In the genomic region with DNA sequence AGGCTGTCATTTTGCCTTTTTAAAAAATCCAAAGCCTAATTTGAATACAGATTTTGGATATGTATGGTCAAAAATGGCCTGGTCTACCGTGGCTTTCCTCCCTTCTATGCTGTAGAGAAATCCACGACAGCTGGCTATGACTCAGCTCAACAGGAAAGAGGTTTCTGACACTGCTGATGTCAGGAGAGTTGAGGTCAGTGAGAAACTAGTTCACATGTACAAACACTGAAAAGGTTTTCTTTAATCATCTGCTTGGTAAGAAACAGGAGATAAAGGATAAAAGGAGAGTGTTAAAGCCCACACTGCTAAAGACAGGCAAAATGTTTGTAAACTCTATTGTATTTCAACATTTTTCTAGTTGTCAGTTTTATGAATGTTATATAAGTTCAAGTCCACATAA, we compare ENCODE assay signal across 9 cellular contexts.
DNase-seq lines count a peak whose midpoint lies in the region; ATAC-seq and TF ChIP-seq lines count a peak whose summit lies in the region.
"Had no signal": no experiment of that assay in that cellular context is flagged by ENCODE, and none has a peak within 500 bp of the region (broad histone marks: within the 10 kb centered on the region; RNA-seq: fewer than 3 reads in every experiment).

No MANE protein-coding gene starts in this region.

- no peaks in the 10 kb centered on the region for H4K20me1 ChIP-seq in DND-41 (ENCODE audit: insufficient read depth, low read length)

- no peaks in the 10 kb centered on the region for H3K79me2 ChIP-seq in DND-41 (ENCODE audit: insufficient read depth, low read length)

- H3K4me1 ChIP-seq in DND-41 (ENCODE audit: insufficient read depth, low read length), result peaks cover 26% of the 10 kb centered on the region

- peak overlapping the region; percentile 62 for H3K27ac Mint-ChIP-seq in activated CD4-positive, alpha-beta memory T cell treated with anti-CD3 and anti-CD28 coated beads for 36 hours

- POLR2A ChIA-PET in activated CD4-positive, alpha-beta memory T cell treated with anti-CD3 and anti-CD28 coated beads for 36 hours (lab: Charles Lee), result no interaction called here

- H3K4me2 ChIP-seq in DND-41 (ENCODE audit: insufficient read depth, low read length), result no peak overlapping the region

- H3K27ac ChIP-seq in DND-41 (ENCODE audit: low read length), result no peak overlapping the region; the same call in 1 of the 2 replicates

- no peak overlapping the region for H3K9ac ChIP-seq in DND-41 (ENCODE audit: low read depth, low read length)

- CTCF ChIA-PET in activated CD4-positive, alpha-beta memory T cell treated with anti-CD3 and anti-CD28 coated beads for 36 hours (lab: Charles Lee), result interaction anchor here (1.2 kb wide), 1 partner anchor 13 kb away, joined by 3 read pairs; no protein-coding TSS in a partner anchor

- H3K27me3 Mint-ChIP-seq in activated CD4-positive, alpha-beta memory T cell treated with anti-CD3 and anti-CD28 coated beads for 36 hours, result no peaks in the 10 kb centered on the region

- peak; percentile 80 for ATAC-seq in DND-41 (ENCODE audit: insufficient read depth, low read depth)
- ATAC-seq in GM19467 (IDR thresholded peaks at IDR 0.05; ENCODE audit: unreplicated experiment), result peak; percentile 86

- H3K36me3 Mint-ChIP-seq in activated CD4-positive, alpha-beta memory T cell treated with anti-CD3 and anti-CD28 coated beads for 36 hours, result peaks cover 2% of the 10 kb centered on the region

- no peaks in the 10 kb centered on the region for H3K27me3 ChIP-seq in DND-41 (ENCODE audit: insufficient read depth, low read length, poor library complexity)

- H3K9me3 Mint-ChIP-seq in activated CD4-positive, alpha-beta memory T cell treated with anti-CD3 and anti-CD28 coated beads for 36 hours, result no peaks in the 10 kb centered on the region

- H3K36me3 ChIP-seq in DND-41 (ENCODE audit: insufficient read depth, low read length), result no peaks in the 10 kb centered on the region; the same call in 1 of the 2 replicates

- DNase-seq in DND-41 (peak; percentile 53), HK-2 (ENCODE audit: unreplicated experiment) (peak; percentile 25), fibroblast of the aortic adventitia (ENCODE audit: low read depth) (peak; percentile 80), NCI-H1092 (lab: John Stamatoyannopoulos, UW) (no peak), NCI-H526 (lab: John Stamatoyannopoulos, UW) (no peak)
- DNase-seq in activated CD4-positive, alpha-beta memory T cell treated with anti-CD3 and anti-CD28 coated beads for 36 hours, result peak; percentile 52
- DNase-seq in stimulated activated CD4-positive, alpha-beta T cell treated with anti-CD3 and anti-CD28 coated beads, Interleukin-4, amount 100 ng/mL, for 48 hours (ENCODE audit: low read depth in 2 of 2), result peak; percentile 1 to 18

- intact Hi-C loops in activated CD4-positive, alpha-beta memory T cell treated with anti-CD3 and anti-CD28 coated beads for 36 hours (cut with micrococcal nuclease), result loop anchor here (2.0 kb wide), 1 partner anchor 104 kb away; no protein-coding TSS in a partner anchor

- H3K4me3 Mint-ChIP-seq in activated CD4-positive, alpha-beta memory T cell treated with anti-CD3 and anti-CD28 coated beads for 36 hours, result no peak overlapping the region

- no peak overlapping the region for H2AFZ ChIP-seq in DND-41 (ENCODE audit: low read depth, low read length)

- peaks cover 44% of the 10 kb centered on the region for H3K4me1 Mint-ChIP-seq in activated CD4-positive, alpha-beta memory T cell treated with anti-CD3 and anti-CD28 coated beads for 36 hours (ENCODE audit: low read depth)

- H3K9me3 ChIP-seq in DND-41 (ENCODE audit: insufficient read depth, low read length, severe bottlenecking), result no peaks in the 10 kb centered on the region

- no peak overlapping the region for H3K4me3 ChIP-seq in DND-41 (ENCODE audit: low read depth in 1 of 2, low read length in 2 of 2)
- no peak overlapping the region for H3K4me3 ChIP-seq in fibroblast of the aortic adventitia (ENCODE audit: low read depth, low read length)
- H3K4me3 ChIP-seq: skin epidermis had no signal

- TF ChIP-seq CTCF in DND-41 (IDR thresholded peaks at IDR 0.05; ENCODE audit: borderline replicate concordance, extremely low read depth, low read length, poor library complexity, severe bottlenecking) (no peak), fibroblast of the aortic adventitia (IDR thresholded peaks at IDR 0.05; ENCODE audit: insufficient read depth, low read length) (no peak)

Comparison
In these comparisons a context has a peak if more than half of its experiments do, and no peak if none do; other contexts are left out.
1. DNase-seq: peak in DND-41 (single experiment), HK-2 (single experiment), activated CD4-positive, alpha-beta memory T cell treated with anti-CD3 and anti-CD28 coated beads for 36 hours (single experiment), fibroblast of the aortic adventitia (single experiment) and stimulated activated CD4-positive, alpha-beta T cell treated with anti-CD3 and anti-CD28 coated beads, Interleukin-4, amount 100 ng/mL, for 48 hours (2 of 2); none in NCI-H1092 (single experiment) and NCI-H526 (0 of 2).